ENCODE assay signal across 21 cellular contexts in genomic region chr3:25410703-25411102, GRCh38. TPM values are rescaled to one million over a fixed set of nuclear protein-coding genes. Genes with fewer than 3 reads are reported as not detected.
"Had no signal": no experiment of that assay in that cellular context is flagged by ENCODE, and none has a peak within 500 bp of the region (broad histone marks: within the 10 kb centered on the region; RNA-seq: fewer than 3 reads in every experiment).

No MANE protein-coding gene starts in this region.

- H3K36me3 ChIP-seq: lower lobe of right lung, neural progenitor cell, right atrium auricular region, sigmoid colon, stomach, thoracic aorta, transverse colon had no signal

- H3K4me1 ChIP-seq: lower lobe of right lung, neural progenitor cell, right atrium auricular region, sigmoid colon had no signal

- H3K27ac ChIP-seq: coronary artery, lower lobe of right lung, neural progenitor cell, right atrium auricular region, sigmoid colon, skin epidermis, stomach, thoracic aorta, transverse colon had no signal

- H3K36me3 Mint-ChIP-seq: naive thymus-derived CD8-positive, alpha-beta T cell; neural progenitor cell had no signal

- H2AFZ ChIP-seq: neural progenitor cell had no signal

- H3K4me2 ChIP-seq: neural progenitor cell had no signal

- H3K27me3 ChIP-seq: neural progenitor cell, right atrium auricular region, sigmoid colon, stomach, transverse colon had no signal

- H3K4me3 ChIP-seq: coronary artery, lower lobe of right lung, neural progenitor cell, right atrium auricular region, sigmoid colon, skin epidermis, stomach, thoracic aorta, transverse colon had no signal

- H3K4me3 Mint-ChIP-seq: naive thymus-derived CD8-positive, alpha-beta T cell; neural progenitor cell had no signal

- ATAC-seq: lower lobe of right lung; naive thymus-derived CD8-positive, alpha-beta T cell had no signal

- H3K9ac ChIP-seq: neural progenitor cell had no signal

- H3K27ac Mint-ChIP-seq: naive thymus-derived CD8-positive, alpha-beta T cell had no signal

- H3K9me3 ChIP-seq: lower lobe of right lung, right atrium auricular region, sigmoid colon, stomach, thoracic aorta, transverse colon had no signal

- DNase-seq: central memory CD4-positive, alpha-beta T cell; effector CD4-positive, alpha-beta T cell; foreskin melanocyte; head of caudate nucleus; hippocampal formation; lower lobe of right lung; mesendoderm; naive thymus-derived CD8-positive, alpha-beta T cell; occipital lobe; sigmoid colon; stimulated activated CD4-positive, alpha-beta T cell treated with anti-CD3 and anti-CD28 coated beads, Interleukin-12 subunit alpha, Interleukin-12 subunit beta, amount 100 ng/mL, for 4 hours; stimulated activated naive CD4-positive, alpha-beta T cell; stomach; substantia nigra; transverse colon had no signal

- H3K4me1 Mint-ChIP-seq: naive thymus-derived CD8-positive, alpha-beta T cell; neural progenitor cell had no signal

RNA-seq across cellular contexts. Expression of gene RARB, which starts 17.4 kb away (rescaled TPM):
- total RNA-seq: mononuclear cell; naive thymus-derived CD8-positive, alpha-beta T cell had no signal
